Comparison of ENCODE assay signal across 9 cellular contexts in the genomic region with DNA sequence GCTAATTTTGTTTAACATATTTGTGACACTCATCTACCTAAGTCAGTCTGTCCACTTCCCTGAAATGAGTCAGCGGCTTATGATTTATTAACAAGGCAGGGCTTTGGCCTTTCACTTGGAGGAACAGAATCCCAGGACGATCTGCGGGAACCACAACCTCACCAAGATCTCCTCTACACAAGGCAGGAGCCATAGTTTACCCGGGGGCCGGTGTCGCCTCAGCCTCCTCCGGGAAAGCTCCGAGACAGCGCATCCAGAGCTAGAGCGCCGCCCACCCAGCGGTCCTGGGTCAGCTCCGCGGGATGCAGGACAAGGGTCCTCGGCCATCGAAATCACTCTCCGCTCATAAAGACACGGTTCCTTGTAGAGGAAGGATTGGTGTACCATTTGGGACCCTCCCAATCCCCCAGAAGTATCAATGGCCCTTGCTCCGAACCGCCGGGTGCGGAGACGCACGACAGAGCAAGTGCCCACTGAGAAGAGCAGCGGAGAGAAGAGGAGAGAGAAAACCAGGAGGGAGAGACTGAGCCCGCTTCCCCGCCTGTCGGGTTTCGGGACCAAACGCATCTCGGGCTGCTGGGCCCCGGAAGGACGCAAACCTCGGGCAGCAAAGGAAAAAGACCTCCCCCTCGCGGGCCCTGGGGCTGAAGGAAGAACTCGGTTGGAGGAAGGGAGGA. TPM values are rescaled to one million over a fixed set of nuclear protein-coding genes. Genes with fewer than 3 reads are reported as not detected.
DNase-seq lines count a peak whose midpoint lies in the region; ATAC-seq and TF ChIP-seq lines count a peak whose summit lies in the region.
"Had no signal": no experiment of that assay in that cellular context is flagged by ENCODE, and none has a peak within 500 bp of the region (broad histone marks: within the 10 kb centered on the region; RNA-seq: fewer than 3 reads in every experiment).

No MANE protein-coding gene starts in this region.

- peak overlapping the region; percentile 73 for H3K4me3 Mint-ChIP-seq in chondrocyte (ENCODE audit: unreplicated experiment)

- TF ChIP-seq CTCF in chondrocyte (IDR thresholded peaks at IDR 0.05): no peak

- no peaks in the 10 kb centered on the region for H3K27me3 Mint-ChIP-seq in chondrocyte (ENCODE audit: low read depth)

- peaks cover 2% of the 10 kb centered on the region for H3K9me3 Mint-ChIP-seq in chondrocyte (ENCODE audit: low read depth)

- peaks cover 62% of the 10 kb centered on the region for H3K4me1 Mint-ChIP-seq in chondrocyte (ENCODE audit: low read depth)

- DNase-seq in Daoy (ENCODE audit: low read depth) (peak; percentile 43), chondrocyte (ENCODE audit: low spot score) (no peak), midbrain (lab: John Stamatoyannopoulos, UW) (peak; percentile 59), NCI-H2029 treated with DMSO at 0.1 percent for 48 hours (lab: John Stamatoyannopoulos, UW) (no peak), NCI-H69 (lab: John Stamatoyannopoulos, UW) (no peak)
- no peak for DNase-seq in activated T-cell treated with anti-CD3 and anti-CD28 coated beads, Interleukin-2, amount 50 U/mL, for 1 hour

- ATAC-seq in HG03064 (IDR thresholded peaks at IDR 0.05; ENCODE audit: low read depth, unreplicated experiment) (peak; percentile 38), GM18867 (IDR thresholded peaks at IDR 0.05; ENCODE audit: unreplicated experiment) (no peak)
- ATAC-seq: HCT116 had no signal

- peak overlapping the region; percentile 88 for H3K27ac Mint-ChIP-seq in chondrocyte (ENCODE audit: unreplicated experiment)

- no peaks in the 10 kb centered on the region for H3K36me3 Mint-ChIP-seq in chondrocyte (ENCODE audit: low read depth)

RNA-seq across cellular contexts. Expression of a gene that starts 13.1 kb away (rescaled TPM):
- total RNA-seq in Daoy (2014; rRNA removed; shearing (Covaris generic)): 94.2 and 102 TPM in 2 replicates
- 270 to 658 TPM (median 273 TPM) in 3 replicates for total RNA-seq in chondrocyte

Comparison
In these comparisons a context has a peak if more than half of its experiments do, and no peak if none do; other contexts are left out.
1. DNase-seq: peak in Daoy (single experiment) and midbrain (single experiment); none in chondrocyte (single experiment), NCI-H2029 treated with DMSO at 0.1 percent for 48 hours (single experiment), activated T-cell treated with anti-CD3 and anti-CD28 coated beads, Interleukin-2, amount 50 U/mL, for 1 hour (single experiment) and NCI-H69 (single experiment).